Comparison of ENCODE assay signal across 10 cellular contexts in genomic region chr1:165762725-165763124, GRCh38.
"Had no signal": no experiment of that assay in that cellular context is flagged by ENCODE, and none has a peak within 500 bp of the region (broad histone marks: within the 10 kb centered on the region; RNA-seq: fewer than 3 reads in every experiment).

No MANE protein-coding gene starts in this region.

- H2AFZ ChIP-seq: GM23338 had no signal

- DNase-seq: H9, HCEC 1CT, HFFc6, IMR-90, KG1 had no signal

- H3K4me2 ChIP-seq: GM23338 had no signal

- ATAC-seq: GM23338, K562 had no signal

- FAIRE-seq: H1, H54, HTR-8/SVneo, K562 had no signal

- H3K4me3 ChIP-seq: GM23338, K562 had no signal
